ENCODE assay signal across 29 cellular contexts in genomic region chr1:208967334-208967733, GRCh38.
"Had no signal": no experiment of that assay in that cellular context is flagged by ENCODE, and none has a peak within 500 bp of the region (broad histone marks: within the 10 kb centered on the region; RNA-seq: fewer than 3 reads in every experiment).

No MANE protein-coding gene starts in this region.

- H3K27ac Mint-ChIP-seq: activated B cell treated with CpG ODN at 0.5 μM for 24 hours; activated CD8-positive, alpha-beta T cell treated with anti-CD3 and anti-CD28 coated beads for 36 hours; activated naive CD8-positive, alpha-beta T cell; activated T-helper 17 cell treated with anti-CD3 and anti-CD28 coated beads, Interleukin-2, amount 50 U/mL, for 72 hours; effector memory CD8-positive, alpha-beta T cell had no signal

- H3K9me3 ChIP-seq: esophagus muscularis mucosa, gastrocnemius medialis, heart right ventricle had no signal

- H3K4me3 Mint-ChIP-seq: activated B cell treated with CpG ODN at 0.5 μM for 24 hours; activated CD8-positive, alpha-beta T cell treated with anti-CD3 and anti-CD28 coated beads for 36 hours; activated naive CD8-positive, alpha-beta T cell; activated T-cell treated with anti-CD3 and anti-CD28 coated beads, Interleukin-2, amount 50 U/mL, for 4 hours; activated T-helper 17 cell treated with anti-CD3 and anti-CD28 coated beads, Interleukin-2, amount 50 U/mL, for 72 hours; effector memory CD8-positive, alpha-beta T cell had no signal

- H3K79me2 ChIP-seq: hepatocyte had no signal

- H3K27ac ChIP-seq: brain microvascular endothelial cell, esophagus muscularis mucosa, foreskin keratinocyte, gastrocnemius medialis, heart right ventricle, hepatocyte, WERI-Rb-1 had no signal

- ATAC-seq: activated CD4-positive, CD25-positive, alpha-beta regulatory T cell treated with anti-CD3 and anti-CD28 coated beads, Interleukin-2, amount 50 U/mL, for 24 hours; activated CD8-positive, alpha-beta T cell treated with anti-CD3 and anti-CD28 coated beads for 36 hours; activated T-cell treated with anti-CD3 and anti-CD28 coated beads, Interleukin-2, amount 50 U/mL, for 4 hours; activated T-helper 17 cell treated with anti-CD3 and anti-CD28 coated beads, Interleukin-2, amount 50 U/mL, for 72 hours; effector memory CD8-positive, alpha-beta T cell; foreskin keratinocyte; gastrocnemius medialis; heart right ventricle had no signal

- H3K9me3 Mint-ChIP-seq: activated B cell treated with CpG ODN at 0.5 μM for 24 hours; activated CD8-positive, alpha-beta T cell treated with anti-CD3 and anti-CD28 coated beads for 36 hours; activated T-cell treated with anti-CD3 and anti-CD28 coated beads, Interleukin-2, amount 50 U/mL, for 4 hours; activated T-helper 17 cell treated with anti-CD3 and anti-CD28 coated beads, Interleukin-2, amount 50 U/mL, for 72 hours had no signal

- H2AFZ ChIP-seq: hepatocyte had no signal

- H3K4me1 Mint-ChIP-seq: activated B cell treated with CpG ODN at 0.5 μM for 24 hours; activated T-helper 17 cell treated with anti-CD3 and anti-CD28 coated beads, Interleukin-2, amount 50 U/mL, for 72 hours had no signal

- H3K27me3 ChIP-seq: brain microvascular endothelial cell, esophagus muscularis mucosa, foreskin keratinocyte, gastrocnemius medialis, hepatocyte had no signal

- H3K36me3 Mint-ChIP-seq: activated naive CD8-positive, alpha-beta T cell had no signal

- DNase-seq: activated B cell treated with CpG ODN at 0.5 μM for 24 hours; activated CD4-positive, alpha-beta T cell treated with anti-CD3 and anti-CD28 coated beads for 48 hours; activated CD4-positive, alpha-beta T cell treated with anti-CD3 and anti-CD28 coated beads, Interleukin-2, amount 50 U/mL, for 1 hour; activated CD4-positive, alpha-beta T cell treated with anti-CD3 and anti-CD28 coated beads, Interleukin-2, amount 50 U/mL, for 48 hours; activated CD8-positive, alpha-beta memory T cell treated with anti-CD3 and anti-CD28 coated beads for 24 hours; activated CD8-positive, alpha-beta T cell treated with anti-CD3 and anti-CD28 coated beads for 36 hours; activated effector memory CD4-positive, alpha-beta T cell treated with Interleukin-2 at 50 U/mL for 16 hours; activated gamma-delta T cell treated with Interleukin-2 at 50 U/mL for 16 hours; activated naive CD4-positive, alpha-beta T cell treated with anti-CD3 and anti-CD28 coated beads, Interleukin-2, amount 50 U/mL, for 16 hours; activated naive CD4-positive, alpha-beta T cell treated with Interleukin-2 at 50 U/mL for 16 hours; activated T-cell treated with anti-CD3 and anti-CD28 coated beads, Interleukin-2, amount 50 U/mL, for 4 hours; amniotic stem cell; anterior cingulate cortex; brain microvascular endothelial cell; cortex of kidney; dermis blood vessel endothelial cell; effector CD4-positive, alpha-beta T cell; effector memory CD8-positive, alpha-beta T cell; erythroblast; foreskin keratinocyte; gastrocnemius medialis; heart right ventricle; T1000; WERI-Rb-1 had no signal

- H3K4me3 ChIP-seq: esophagus muscularis mucosa, gastrocnemius medialis, heart right ventricle, hepatocyte had no signal

- H3K4me1 ChIP-seq: esophagus muscularis mucosa, foreskin keratinocyte, gastrocnemius medialis, heart right ventricle had no signal

- H3K4me2 ChIP-seq: hepatocyte had no signal

- H3K36me3 ChIP-seq: brain microvascular endothelial cell, esophagus muscularis mucosa, gastrocnemius medialis, heart right ventricle, WERI-Rb-1 had no signal
